Comparison of ENCODE assay signal across 20 cellular contexts in the genomic region with DNA sequence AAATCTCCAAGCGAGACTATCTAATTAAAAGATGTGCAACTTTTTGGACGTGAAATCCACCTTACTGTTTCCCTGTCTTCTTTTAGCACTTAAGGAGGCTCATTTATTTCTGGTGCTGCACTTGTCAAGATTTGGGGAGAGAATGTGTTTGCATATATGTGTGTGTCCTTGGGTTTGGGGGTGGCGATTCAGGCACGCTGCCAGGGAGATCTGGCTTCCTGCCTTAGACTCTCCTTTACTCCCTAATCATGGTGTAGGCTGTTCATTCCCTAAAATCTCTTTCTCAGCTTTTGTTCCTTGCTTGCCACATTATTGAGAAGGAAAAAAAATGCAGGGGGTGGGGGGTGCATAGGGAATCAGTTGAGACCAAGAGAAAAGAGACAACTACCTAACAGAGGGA.
A peak's percentile ranks its signal among the peaks of the same experiment; 100 is the strongest.
DNase-seq lines count a peak whose midpoint lies in the region; ATAC-seq and TF ChIP-seq lines count a peak whose summit lies in the region.
"Had no signal": no experiment of that assay in that cellular context is flagged by ENCODE, and none has a peak within 500 bp of the region (broad histone marks: within the 10 kb centered on the region; RNA-seq: fewer than 3 reads in every experiment).

No MANE protein-coding gene starts in this region.

- WGBS in esophagus muscularis mucosa, result 65% methylated on average over 4 of the region's 4 CpGs
- WGBS in prostate gland, result 74% methylated on average over 4 of the region's 4 CpGs

- H3K79me2 ChIP-seq in Karpas-422 (ENCODE audit: low read length), result no peaks in the 10 kb centered on the region

- ATAC-seq in thoracic aorta (ENCODE audit: insufficient number of reproducible peaks, low FRiP score, low read depth) (no peak), HG03565 (IDR thresholded peaks at IDR 0.05; ENCODE audit: unreplicated experiment) (no peak)
- ATAC-seq: CD8-positive, alpha-beta T cell had no signal

- no peaks in the 10 kb centered on the region for H4K20me1 ChIP-seq in Karpas-422 (ENCODE audit: insufficient read depth, low read depth, low read length)

- H3K9me3 ChIP-seq in esophagus muscularis mucosa, result no peaks in the 10 kb centered on the region
- H3K9me3 ChIP-seq in prostate gland, result no peaks in the 10 kb centered on the region
- H3K9me3 ChIP-seq in thoracic aorta, result no peaks in the 10 kb centered on the region
- H3K9me3 ChIP-seq in Karpas-422 (ENCODE audit: low read length), result no peaks in the 10 kb centered on the region
- H3K9me3 ChIP-seq in Peyer's patch, result no peaks in the 10 kb centered on the region
- H3K9me3 ChIP-seq: Caco-2, SJSA1 had no signal

- H3K9me2 ChIP-seq in Karpas-422 (replicated peaks; ENCODE audit: insufficient read depth, low read length), result no peaks in the 10 kb centered on the region

- no peak overlapping the region for H3K4me2 ChIP-seq in Karpas-422 (ENCODE audit: low read depth, low read length, poor library complexity, severe bottlenecking)
- H3K4me2 ChIP-seq: PC-9 had no signal

- TF ChIP-seq POLR2A in esophagus muscularis mucosa (IDR thresholded peaks at IDR 0.05; ENCODE audit: low read depth) (no peak), prostate gland (IDR thresholded peaks at IDR 0.05) (no peak), Peyer's patch (IDR thresholded peaks at IDR 0.05) (no peak)

- H3K4me3 ChIP-seq in esophagus muscularis mucosa (no peak overlapping the region), prostate gland (no peak overlapping the region), thoracic aorta (no peak overlapping the region), Karpas-422 (ENCODE audit: low read length) (no peak overlapping the region), Peyer's patch (no peak overlapping the region)
- H3K4me3 ChIP-seq: PC-9, SJSA1 had no signal

- DNase-seq in esophagus muscularis mucosa (ENCODE audit: extremely low spot score) (peak; percentile 29), prostate gland (ENCODE audit: low spot score) (no peak), thoracic aorta (ENCODE audit: low spot score) (no peak), medulla oblongata (ENCODE audit: extremely low spot score) (no peak), Karpas-422 (no peak), Peyer's patch (no peak)
- DNase-seq: C1 segment of cervical spinal cord; Caco-2; CD8-positive, alpha-beta T cell; NCI-H1092; NCI-H1417 treated with DMSO at 0.1 percent for 48 hours; NCI-H1694 treated with DMSO at 0.1 percent for 48 hours; NCI-H2081; NCI-H2227 treated with DMSO at 0.1 percent for 48 hours; NCI-H526 treated with DMSO at 0.1 percent for 48 hours; PC-9; Right ventricle myocardium superior; RPMI8226 had no signal

- peaks cover 30 to 62% (median 55%) of the 10 kb centered on the region in 4 donors for H3K4me1 ChIP-seq in esophagus muscularis mucosa
- no peaks in the 10 kb centered on the region for H3K4me1 ChIP-seq in prostate gland (replicated peaks)
- H3K4me1 ChIP-seq in thoracic aorta (ENCODE audit: control insufficient read depth in 1 of 2, low read depth in 2 of 2), result peaks cover 17 to 35% of the 10 kb centered on the region in 2 donors
- H3K4me1 ChIP-seq in Karpas-422 (ENCODE audit: low read length), result no peaks in the 10 kb centered on the region
- no peaks in the 10 kb centered on the region for H3K4me1 ChIP-seq in Peyer's patch
- H3K4me1 ChIP-seq: Caco-2 had no signal

- no peak for TF ChIP-seq EP300 in esophagus muscularis mucosa (IDR thresholded peaks at IDR 0.05)

- intact Hi-C loops in esophagus muscularis mucosa (cut with DNase I) (no loop called here), prostate gland (cut with DNase I) (loop anchor here (5.0 kb wide), 2 partner anchors 77 to 92 kb away; no protein-coding TSS in a partner anchor)

- H3K27me3 ChIP-seq in esophagus muscularis mucosa (no peaks in the 10 kb centered on the region), prostate gland (replicated peaks; ENCODE audit: insufficient read depth) (no peaks in the 10 kb centered on the region), thoracic aorta (replicated peaks; ENCODE audit: insufficient read depth) (no peaks in the 10 kb centered on the region), Karpas-422 (ENCODE audit: low read length) (no peaks in the 10 kb centered on the region), Peyer's patch (no peaks in the 10 kb centered on the region)
- H3K27me3 ChIP-seq: SJSA1 had no signal

- H3K27ac ChIP-seq in esophagus muscularis mucosa (replicated peaks in 1 of 4), result peak overlapping the region; percentile 85 to 88 (median 86)
- peak overlapping the region; percentile 43 to 52 for H3K27ac ChIP-seq in prostate gland
- peak overlapping the region; percentile 82 to 87 for H3K27ac ChIP-seq in thoracic aorta
- H3K27ac ChIP-seq in Karpas-422 (ENCODE audit: low read length), result no peak overlapping the region
- no peak overlapping the region for H3K27ac ChIP-seq in Peyer's patch
- H3K27ac ChIP-seq: PC-9, SJSA1 had no signal

- no peak overlapping the region for H3K9ac ChIP-seq in Karpas-422 (ENCODE audit: low read length)

- no peaks in the 10 kb centered on the region for H3K36me3 ChIP-seq in esophagus muscularis mucosa
- no peaks in the 10 kb centered on the region for H3K36me3 ChIP-seq in prostate gland
- H3K36me3 ChIP-seq in thoracic aorta, result no peaks in the 10 kb centered on the region
- H3K36me3 ChIP-seq in Karpas-422 (ENCODE audit: insufficient read depth, low read length), result no peaks in the 10 kb centered on the region
- no peaks in the 10 kb centered on the region for H3K36me3 ChIP-seq in Peyer's patch
- H3K36me3 ChIP-seq: SJSA1 had no signal

- TF ChIP-seq CTCF in esophagus muscularis mucosa (IDR thresholded peaks at IDR 0.05) (no peak), prostate gland (IDR thresholded peaks at IDR 0.05) (no peak), thoracic aorta (IDR thresholded peaks at IDR 0.05) (no peak), Peyer's patch (IDR thresholded peaks at IDR 0.05) (no peak)

- H2AFZ ChIP-seq in Karpas-422 (ENCODE audit: low read length), result no peak overlapping the region
- H2AFZ ChIP-seq: PC-9 had no signal

Comparison
In these comparisons a context has a peak if more than half of its experiments do, and no peak if none do; other contexts are left out.
1. H3K27ac ChIP-seq: peak in esophagus muscularis mucosa (4 of 4), prostate gland (2 of 2) and thoracic aorta (2 of 2); none in Karpas-422 (single experiment) and Peyer's patch (0 of 4).